ENCODE assay signal across 17 cellular contexts in genomic region chr17:42431758-42432161, GRCh38. TPM values are rescaled to one million over a fixed set of nuclear protein-coding genes. Genes with fewer than 3 reads are reported as not detected.
DNase-seq lines count a peak whose midpoint lies in the region; ATAC-seq, FAIRE-seq and TF ChIP-seq lines count a peak whose summit lies in the region.
"Had no signal": no experiment of that assay in that cellular context is flagged by ENCODE, and none has a peak within 500 bp of the region (broad histone marks: within the 10 kb centered on the region; RNA-seq: fewer than 3 reads in every experiment).

No MANE protein-coding gene starts in this region.

- H3K4me3 ChIP-seq in HUES48 (ENCODE audit: low read depth, low read length): no peak overlapping the region; the same call in 1 of the 2 replicates
- H3K4me3 ChIP-seq in K562: no peak overlapping the region
- no peak overlapping the region for H3K4me3 ChIP-seq in left lung
- H3K4me3 ChIP-seq in suprapubic skin: no peak overlapping the region
- no peak overlapping the region for H3K4me3 ChIP-seq in ascending aorta
- H3K4me3 ChIP-seq: uterus had no signal

- TF ChIP-seq EP300 in K562 (IDR thresholded peaks at IDR 0.05; ENCODE audit: low read length) (no peak), suprapubic skin (IDR thresholded peaks at IDR 0.05) (no peak)

- H3K36me3 ChIP-seq in HUES48 (ENCODE audit: control insufficient read depth, insufficient read depth, low read length) (no peaks in the 10 kb centered on the region), K562 (ENCODE audit: control insufficient read depth, insufficient read depth, low read length) (no peaks in the 10 kb centered on the region), left lung (no peaks in the 10 kb centered on the region), suprapubic skin (no peaks in the 10 kb centered on the region), ascending aorta (no peaks in the 10 kb centered on the region)
- H3K36me3 ChIP-seq: BE2C, uterus had no signal

- H4K20me1 ChIP-seq in K562 (replicated peaks; ENCODE audit: control insufficient read depth, insufficient read depth, low read length): no peaks in the 10 kb centered on the region

- no peaks in the 10 kb centered on the region for H3K36me3 Mint-ChIP-seq in T-cell

- no peak for DNase-seq in K562 (ENCODE audit: extremely low read depth in 1 of 4, low spot score in 3 of 4)
- DNase-seq in left lung: no peak
- no peak for DNase-seq in suprapubic skin (ENCODE audit: low spot score in 2 of 2)
- DNase-seq in T-cell: no peak
- no peak for DNase-seq in anterior cingulate cortex (lab: John Stamatoyannopoulos, UW)
- no peak for DNase-seq in ascending aorta (ENCODE audit: low spot score in 2 of 2)
- DNase-seq: activated gamma-delta T cell; amygdala; BE2C; effector memory CD8-positive, alpha-beta T cell; foreskin keratinocyte; NCI-H1436 treated with DMSO at 0.1 percent for 48 hours; NCI-H774; stimulated activated CD4-positive, alpha-beta T cell treated with anti-CD3 and anti-CD28 coated beads, Interleukin-1b, Interleukin-23, amount 100 ng/mL, for 48 hours; uterus had no signal

- H3K9me3 ChIP-seq in HUES48 (ENCODE audit: control insufficient read depth, insufficient read depth, low read length) (no peaks in the 10 kb centered on the region), K562 (replicated peaks; ENCODE audit: control insufficient read depth, insufficient read depth, low read depth, low read length) (no peaks in the 10 kb centered on the region), left lung (no peaks in the 10 kb centered on the region), suprapubic skin (no peaks in the 10 kb centered on the region), ascending aorta (no peaks in the 10 kb centered on the region)
- H3K9me3 ChIP-seq: BE2C, uterus had no signal

- TF ChIP-seq CTCF in K562 (IDR thresholded peaks at IDR 0.05 in 2 of 3, conservative IDR thresholded peaks at IDR 0.05 in 1 of 3; ENCODE audit: insufficient read depth in 2 of 3, low read depth in 1 of 3, low read length in 3 of 3) (no peak), left lung (IDR thresholded peaks at IDR 0.05) (no peak), suprapubic skin (IDR thresholded peaks at IDR 0.05) (no peak), ascending aorta (IDR thresholded peaks at IDR 0.05) (no peak)

- POLR2A ChIA-PET in K562 (lab: Yijun Ruan, JAX): interaction anchor here (1.2 kb wide), 1 partner anchor 9 kb away, joined by 5 read pairs; the partner anchor contains the start of gene CAVIN1
- POLR2A ChIA-PET in T-cell (lab: Charles Lee): interaction anchor here in 1 of 2 donors (0.8 kb wide), 1 partner anchor 8 kb away, joined by 3 read pairs; no protein-coding TSS in a partner anchor

- no peak overlapping the region for H3K27ac Mint-ChIP-seq in T-cell
- H3K27ac Mint-ChIP-seq: effector memory CD8-positive, alpha-beta T cell; stimulated activated naive CD8-positive, alpha-beta T cell treated with anti-CD3 and anti-CD28 coated beads, Interleukin-15, Interleukin-2, amounts not matched to agents 100 ng/mL and 50 ng/mL, for 24 hours had no signal

- no peak overlapping the region for H3K4me3 Mint-ChIP-seq in T-cell
- H3K4me3 Mint-ChIP-seq: effector memory CD8-positive, alpha-beta T cell; stimulated activated naive CD8-positive, alpha-beta T cell treated with anti-CD3 and anti-CD28 coated beads, Interleukin-15, Interleukin-2, amounts not matched to agents 100 ng/mL and 50 ng/mL, for 24 hours had no signal

- TF ChIP-seq POLR2A in K562 (conservative IDR thresholded peaks at IDR 0.05): no peak
- TF ChIP-seq POLR2A in suprapubic skin (IDR thresholded peaks at IDR 0.05): no peak

- intact Hi-C loops in K562 (cut with micrococcal nuclease) (no loop called here), left lung (cut with DNase I) (no loop called here), ascending aorta (cut with DNase I) (no loop called here)

- peaks cover 0 to 3% (median 3%) of the 10 kb centered on the region in 3 donors for H3K4me1 Mint-ChIP-seq in T-cell

- H3K9me1 ChIP-seq in K562 (ENCODE audit: control insufficient read depth, insufficient read depth, low read length): no peaks in the 10 kb centered on the region

- H3K27ac ChIP-seq in HUES48 (ENCODE audit: low read depth, low read length) (peak overlapping the region; percentile 67), K562 (ENCODE audit: extremely low read depth, low read depth, low read length) (no peak overlapping the region), left lung (peak overlapping the region in 1 of 2 donors; percentile 62), suprapubic skin (peak overlapping the region; percentile 14), ascending aorta (no peak overlapping the region)
- H3K27ac ChIP-seq: foreskin keratinocyte, uterus had no signal

- H2AFZ ChIP-seq in K562 (ENCODE audit: low read depth, low read length): 0 out of 2 replicates have a peak overlapping the region, but pooled peaks have one; percentile 23

- H3K79me2 ChIP-seq in K562 (ENCODE audit: control insufficient read depth, insufficient read depth, low read length): no peaks in the 10 kb centered on the region

- WGBS in K562 (ENCODE audit: insufficient coverage, low coverage, missing lambda C conversion rate): 58% methylated on average over 3 of the region's 3 CpGs
- 35% methylated on average over 3 of the region's 3 CpGs for whole genome bisulfite sequencing in suprapubic skin

- in situ Hi-C loops in K562 (cut with MboI): no loop called here

- no peaks in the 10 kb centered on the region for H3K9me3 Mint-ChIP-seq in T-cell
- H3K9me3 Mint-ChIP-seq: effector memory CD8-positive, alpha-beta T cell; stimulated activated naive CD8-positive, alpha-beta T cell treated with anti-CD3 and anti-CD28 coated beads, Interleukin-15, Interleukin-2, amounts not matched to agents 100 ng/mL and 50 ng/mL, for 24 hours had no signal

- H3K4me1 ChIP-seq in HUES48 (ENCODE audit: control insufficient read depth, insufficient read depth, low read length) (peaks cover 13% of the 10 kb centered on the region), K562 (replicated peaks in 1 of 2; ENCODE audit: control insufficient read depth in 2 of 2, insufficient read depth in 2 of 2, low read length in 2 of 2) (peaks cover 5 to 10% of the 10 kb centered on the region in 2 experiments; a peak in 3 of 5 replicates), left lung (peaks cover 3 to 16% of the 10 kb centered on the region in 2 donors), suprapubic skin (peaks cover 54% of the 10 kb centered on the region), ascending aorta (peaks cover 0 to 8% of the 10 kb centered on the region in 2 donors)
- H3K4me1 ChIP-seq: BE2C, uterus had no signal

- no TSS peak for BruUV-seq in K562 (replicated peaks; lab: Mats Ljungman, UMichigan)

- peak overlapping the region; percentile 41; the same call in 1 of the 2 replicates for H3K9ac ChIP-seq in HUES48 (ENCODE audit: low read depth, low read length)
- H3K9ac ChIP-seq in K562 (ENCODE audit: insufficient read depth in 1 of 2, low read depth in 2 of 2, low read length in 2 of 2): no peak overlapping the region

- CTCF ChIA-PET in K562 (lab: Yijun Ruan, JAX; ENCODE audit: low intra/inter-chr PET ratio) (no interaction called here), T-cell (lab: Charles Lee) (interaction anchor here (0.6 to 1.9 kb wide), 3 partner anchors 23 to 108 kb away, joined by 3 to 4 read pairs (median 3); no protein-coding TSS in a partner anchor)

- no peaks in the 10 kb centered on the region for H3K27me3 ChIP-seq in HUES48 (ENCODE audit: control insufficient read depth, insufficient read depth, low read length)
- no peaks in the 10 kb centered on the region for H3K27me3 ChIP-seq in K562 (ENCODE audit: control insufficient read depth in 2 of 2, insufficient read depth in 2 of 2, low read length in 2 of 2)
- no peaks in the 10 kb centered on the region for H3K27me3 ChIP-seq in left lung
- no peaks in the 10 kb centered on the region for H3K27me3 ChIP-seq in suprapubic skin
- no peaks in the 10 kb centered on the region for H3K27me3 ChIP-seq in ascending aorta
- H3K27me3 ChIP-seq: foreskin keratinocyte, uterus had no signal

- H3K4me2 ChIP-seq in K562 (ENCODE audit: insufficient read depth, low read length): no peak overlapping the region

- no peak for FAIRE-seq in K562 (lab: Jason Lieb, UNC)

- TF ChIP-seq RAD21 in K562 (CRISPR knock-in tag; conservative IDR thresholded peaks at IDR 0.05 in 1 of 2, IDR thresholded peaks at IDR 0.05 in 1 of 2): no peak

- H3K27me3 Mint-ChIP-seq in T-cell: peaks cover 0 to 14% of the 10 kb centered on the region in 2 donors

- ATAC-seq in K562 (no peak), left lung (peak; percentile 69), T-cell (replicated peaks in 1 of 4) (no peak)
- ATAC-seq: effector memory CD8-positive, alpha-beta T cell; foreskin keratinocyte had no signal

RNA-seq across cellular contexts. Expression of gene CAVIN1, which starts 8.7 kb away (rescaled TPM):
- total RNA-seq in K562 (2011; cell fraction: chromatin; rRNA removed; ENCODE audit: low replicate concordance): 11.6 and 29.3 TPM in 2 replicates
- total RNA-seq in K562 (2011; cell fraction: nucleolus; rRNA removed): 22.9 and 29.9 TPM in 2 replicates
- 18.6 and 22.2 TPM in 2 replicates for total RNA-seq in K562 (2011; cell fraction: nucleoplasm; rRNA removed)
- total RNA-seq in K562 (2014; rRNA removed): 126 and 135 TPM in 2 replicates
- total RNA-seq in K562 (2014; rRNA removed; fragmentation: Illumina TruSeq; extraction: Trizol): 56.1 and 57.8 TPM in 2 replicates
- 74.5 and 80.0 TPM in 2 replicates for total RNA-seq in K562 (2015; rRNA removed; fragmentation: Illumina TruSeq; extraction: Trizol)
- total RNA-seq in K562 (2021): 143 and 162 TPM in 2 replicates
- polyA plus RNA-seq in K562 (2011; rRNA removed): 44.6 and 60.0 TPM in 2 replicates
- polyA plus RNA-seq in K562 (2011; cell fraction: cytosol; rRNA removed): 39.4 and 107 TPM in 2 replicates
- polyA plus RNA-seq in K562 (2011; cell fraction: nucleus; rRNA removed): 8.0 and 16.1 TPM in 2 replicates
- polyA plus RNA-seq in K562 (2012): 74.3 and 99.4 TPM in 2 replicates
- 77.6 and 93.7 TPM in 2 replicates for polyA plus RNA-seq in K562 (2014; fragmentation: Illumina TruSeq; extraction: Trizol)
- 1 to 10 TPM; 6.8 to 8.6 TPM for polyA plus RNA-seq in K562 (2014; fragmentation: Nextera tagmentation; extraction: Ambion mirVana)
- polyA plus RNA-seq in K562 (2014; rRNA removed): 72.9 and 92.8 TPM in 2 replicates
- 34.7 and 64.3 TPM in 2 replicates for polyA minus RNA-seq in K562 (2011; rRNA and poly(A)+ RNA removed)
- 81.5 and 110 TPM in 2 replicates for polyA minus RNA-seq in K562 (2011; cell fraction: cytosol; rRNA and poly(A)+ RNA removed)
- polyA minus RNA-seq in K562 (2011; cell fraction: nucleus; rRNA and poly(A)+ RNA removed): 9.4 and 9.6 TPM in 2 replicates
- total RNA-seq in left lung: 100 to 1,000 TPM; 285 to 320 TPM
- total RNA-seq in suprapubic skin: 100 to 1,000 TPM; 153 to 224 (median 182) TPM
- 1 to 10 TPM in 4 of 5 donors, under 1 TPM in 1; 0.83 to 2.3 (median 2.1) TPM for total RNA-seq in T-cell
- total RNA-seq in ascending aorta: 548 TPM

RNA-seq across cellular contexts. Expression of gene ATP6V0A1, which starts 26.9 kb away (rescaled TPM):
- total RNA-seq in K562 (2011; cell fraction: chromatin; rRNA removed; ENCODE audit: low replicate concordance): 998 and 1,046 TPM in 2 replicates
- 668 and 698 TPM in 2 replicates for total RNA-seq in K562 (2011; cell fraction: nucleolus; rRNA removed)
- total RNA-seq in K562 (2011; cell fraction: nucleoplasm; rRNA removed): 746 and 878 TPM in 2 replicates
- total RNA-seq in K562 (2014; rRNA removed): 71.7 and 82.2 TPM in 2 replicates
- 75.5 and 89.2 TPM in 2 replicates for total RNA-seq in K562 (2014; rRNA removed; fragmentation: Illumina TruSeq; extraction: Trizol)
- 54.9 and 56.1 TPM in 2 replicates for total RNA-seq in K562 (2015; rRNA removed; fragmentation: Illumina TruSeq; extraction: Trizol)
- 127 and 141 TPM in 2 replicates for total RNA-seq in K562 (2021)
- 102 and 104 TPM in 2 replicates for polyA plus RNA-seq in K562 (2011; rRNA removed)
- 101 and 137 TPM in 2 replicates for polyA plus RNA-seq in K562 (2011; cell fraction: cytosol; rRNA removed)
- polyA plus RNA-seq in K562 (2011; cell fraction: nucleus; rRNA removed): 300 and 643 TPM in 2 replicates
- 77.1 and 103 TPM in 2 replicates for polyA plus RNA-seq in K562 (2012)
- polyA plus RNA-seq in K562 (2014; fragmentation: Illumina TruSeq; extraction: Trizol): 143 and 158 TPM in 2 replicates
- polyA plus RNA-seq in K562 (2014; fragmentation: Nextera tagmentation; extraction: Ambion mirVana): 10 to 100 TPM; 11.8 to 46.3 TPM
- 62.7 and 80.3 TPM in 2 replicates for polyA plus RNA-seq in K562 (2014; rRNA removed)
- 165 and 302 TPM in 2 replicates for polyA minus RNA-seq in K562 (2011; rRNA and poly(A)+ RNA removed)
- polyA minus RNA-seq in K562 (2011; cell fraction: cytosol; rRNA and poly(A)+ RNA removed): 41.3 and 104 TPM in 2 replicates
- 181 and 232 TPM in 2 replicates for polyA minus RNA-seq in K562 (2011; cell fraction: nucleus; rRNA and poly(A)+ RNA removed)
- 100 to 1,000 TPM in 1 of 2 donors, 10 to 100 TPM in 1; 95.9 to 103 TPM for total RNA-seq in left lung
- total RNA-seq in suprapubic skin: 100 to 1,000 TPM; 102 to 194 (median 142) TPM
- total RNA-seq in T-cell: 10 to 100 TPM; 11.1 to 18.0 (median 14.9) TPM
- total RNA-seq in ascending aorta: 59.0 TPM

RNA-seq across cellular contexts. Expression of gene STAT3, which starts 43.5 kb away (rescaled TPM):
- total RNA-seq in K562 (2011; cell fraction: chromatin; rRNA removed; ENCODE audit: low replicate concordance): 176 and 210 TPM in 2 replicates
- 110 and 117 TPM in 2 replicates for total RNA-seq in K562 (2011; cell fraction: nucleolus; rRNA removed)
- 145 and 167 TPM in 2 replicates for total RNA-seq in K562 (2011; cell fraction: nucleoplasm; rRNA removed)
- total RNA-seq in K562 (2014; rRNA removed) (90.4 and 99.6 TPM in 2 replicates), K562 (2014; rRNA removed; fragmentation: Illumina TruSeq; extraction: Trizol) (108 and 115 TPM in 2 replicates), K562 (2015; rRNA removed; fragmentation: Illumina TruSeq; extraction: Trizol) (105 and 113 TPM in 2 replicates), K562 (2021) (120 and 133 TPM in 2 replicates), left lung (100 to 1,000 TPM; 229 to 271 TPM), suprapubic skin (100 to 1,000 TPM; 144 to 174 (median 152) TPM), T-cell (100 to 1,000 TPM; 113 to 242 (median 129) TPM), ascending aorta (181 TPM)
- polyA plus RNA-seq in K562 (2011; rRNA removed) (90.0 and 120 TPM in 2 replicates), K562 (2014; fragmentation: Illumina TruSeq; extraction: Trizol) (179 and 180 TPM in 2 replicates), K562 (2014; fragmentation: Nextera tagmentation; extraction: Ambion mirVana) (100 to 1,000 TPM; 114 to 160 TPM), K562 (2014; rRNA removed) (120 and 134 TPM in 2 replicates)
- polyA plus RNA-seq in K562 (2011; cell fraction: cytosol; rRNA removed): 83.3 and 125 TPM in 2 replicates
- 58.4 and 72.2 TPM in 2 replicates for polyA plus RNA-seq in K562 (2011; cell fraction: nucleus; rRNA removed)
- polyA plus RNA-seq in K562 (2012): 160 and 179 TPM in 2 replicates
- polyA minus RNA-seq in K562 (2011; rRNA and poly(A)+ RNA removed): 111 and 124 TPM in 2 replicates
- 68.3 and 70.2 TPM in 2 replicates for polyA minus RNA-seq in K562 (2011; cell fraction: cytosol; rRNA and poly(A)+ RNA removed)
- polyA minus RNA-seq in K562 (2011; cell fraction: nucleus; rRNA and poly(A)+ RNA removed): 35.3 and 48.0 TPM in 2 replicates

Comparison
In these comparisons a context has a peak if more than half of its experiments do, and no peak if none do; other contexts are left out.
1. H3K27ac ChIP-seq: peak in HUES48 (single experiment) and suprapubic skin (single experiment); none in K562 (single experiment) and ascending aorta (0 of 2).